ENCODE assay signal across 15 cellular contexts in genomic region chr3:139122612-139123011, GRCh38.
"Had no signal": no experiment of that assay in that cellular context is flagged by ENCODE, and none has a peak within 500 bp of the region (broad histone marks: within the 10 kb centered on the region; RNA-seq: fewer than 3 reads in every experiment).

No MANE protein-coding gene starts in this region.

- ATAC-seq: activated CD8-positive, alpha-beta T cell treated with anti-CD3 and anti-CD28 coated beads, Interleukin-2, amount 10 ng/mL, durations not matched to agents 7 days and 5 days; effector memory CD8-positive, alpha-beta T cell; stimulated activated memory B cell treated with anti-CD40 and anti-IgM and Interleukin-4, amounts not matched to agents 10 μg/mL and 1 μg/mL and 100 μg/mL, for 72 hours; T-cell had no signal

- H3K9me3 ChIP-seq: gastrocnemius medialis, heart left ventricle, lower lobe of right lung, pancreas, SK-N-SH had no signal

- H3K27ac ChIP-seq: brain microvascular endothelial cell, gastrocnemius medialis, heart left ventricle, lower lobe of right lung had no signal

- H3K36me3 ChIP-seq: brain microvascular endothelial cell, gastrocnemius medialis, heart left ventricle, lower lobe of right lung, pancreas had no signal

- FAIRE-seq: pancreas had no signal

- DNase-seq: activated CD4-positive, alpha-beta T cell treated with anti-CD3 and anti-CD28 coated beads for 1 hour; activated naive CD4-positive, alpha-beta T cell; activated naive CD8-positive, alpha-beta T cell treated with anti-CD3 and anti-CD28 coated beads, Interleukin-2, amount 10 ng/mL, durations not matched to agents 7 days and 5 days; brain microvascular endothelial cell; effector memory CD8-positive, alpha-beta T cell; gastrocnemius medialis; immature natural killer cell; lower lobe of right lung; pancreas; SK-N-SH; T-cell; T-helper 9 cell had no signal

- H3K4me3 ChIP-seq: gastrocnemius medialis, heart left ventricle, lower lobe of right lung, pancreas had no signal

- H3K4me1 ChIP-seq: gastrocnemius medialis, heart left ventricle, lower lobe of right lung had no signal

- H3K27me3 ChIP-seq: brain microvascular endothelial cell, gastrocnemius medialis, heart left ventricle, pancreas had no signal
